ENCODE assay signal across 29 cellular contexts in genomic region chrX:110103344-110103743, GRCh38.
"Had no signal": no experiment of that assay in that cellular context is flagged by ENCODE, and none has a peak within 500 bp of the region (broad histone marks: within the 10 kb centered on the region; RNA-seq: fewer than 3 reads in every experiment).

No MANE protein-coding gene starts in this region.

- H3K4me1 Mint-ChIP-seq: memory B cell, nephron had no signal

- H3K9me3 ChIP-seq: esophagus squamous epithelium, heart right ventricle, lower lobe of right lung, ovary, psoas muscle, sigmoid colon, thoracic aorta, tibial nerve, upper lobe of left lung had no signal

- H3K4me1 ChIP-seq: esophagus squamous epithelium, lower lobe of right lung, psoas muscle, sigmoid colon, tibial nerve had no signal

- ATAC-seq: effector memory CD8-positive, alpha-beta T cell; heart right ventricle; left ventricle myocardium superior; lower lobe of right lung; naive thymus-derived CD4-positive, alpha-beta T cell; psoas muscle; right cardiac atrium; stimulated activated memory B cell treated with anti-CD40 and anti-IgM and Interleukin-4, amounts not matched to agents 10 μg/mL and 1 μg/mL and 100 μg/mL, for 72 hours had no signal

- H3K27me3 Mint-ChIP-seq: effector memory CD8-positive, alpha-beta T cell; memory B cell; naive thymus-derived CD4-positive, alpha-beta T cell; stimulated activated memory B cell treated with anti-CD40 and anti-IgM and Interleukin-4, amounts not matched to agents 10 μg/mL and 1 μg/mL and 100 μg/mL, for 72 hours; stimulated activated naive CD8-positive, alpha-beta T cell treated with anti-CD3 and anti-CD28 coated beads, Interleukin-15, Interleukin-2, amounts not matched to agents 100 ng/mL and 50 ng/mL, for 24 hours had no signal

- H3K4me3 ChIP-seq: coronary artery, esophagus squamous epithelium, heart right ventricle, lower lobe of right lung, ovary, psoas muscle, sigmoid colon, thoracic aorta, tibial nerve, upper lobe of left lung had no signal

- H3K4me3 Mint-ChIP-seq: effector memory CD8-positive, alpha-beta T cell; immature natural killer cell; memory B cell; naive thymus-derived CD4-positive, alpha-beta T cell; nephron; stimulated activated memory B cell treated with anti-CD40 and anti-IgM and Interleukin-4, amounts not matched to agents 10 μg/mL and 1 μg/mL and 100 μg/mL, for 72 hours; stimulated activated naive CD8-positive, alpha-beta T cell treated with anti-CD3 and anti-CD28 coated beads, Interleukin-15, Interleukin-2, amounts not matched to agents 100 ng/mL and 50 ng/mL, for 24 hours had no signal

- H3K27me3 ChIP-seq: esophagus squamous epithelium, ovary, sigmoid colon, upper lobe of left lung had no signal

- H3K9me3 Mint-ChIP-seq: effector memory CD8-positive, alpha-beta T cell; immature natural killer cell; memory B cell; naive thymus-derived CD4-positive, alpha-beta T cell; nephron; stimulated activated memory B cell treated with anti-CD40 and anti-IgM and Interleukin-4, amounts not matched to agents 10 μg/mL and 1 μg/mL and 100 μg/mL, for 72 hours; stimulated activated naive CD8-positive, alpha-beta T cell treated with anti-CD3 and anti-CD28 coated beads, Interleukin-15, Interleukin-2, amounts not matched to agents 100 ng/mL and 50 ng/mL, for 24 hours had no signal

- DNase-seq: effector memory CD8-positive, alpha-beta T cell; erythroblast; esophagus squamous epithelium; foreskin melanocyte; glutamatergic neuron; heart right ventricle; hippocampal formation; immature natural killer cell; islet precursor cell; kidney glomerular epithelial cell; left ventricle myocardium superior; lower lobe of right lung; midbrain; naive thymus-derived CD4-positive, alpha-beta T cell; occipital lobe; ovary; posterior cingulate gyrus; psoas muscle; right cardiac atrium; sigmoid colon; stimulated activated CD4-positive, alpha-beta T cell treated with anti-CD3 and anti-CD28 coated beads, Interleukin-4, amount 100 ng/mL, for 4 hours; upper lobe of left lung had no signal

- H3K27ac Mint-ChIP-seq: immature natural killer cell; memory B cell; naive thymus-derived CD4-positive, alpha-beta T cell; nephron; stimulated activated memory B cell treated with anti-CD40 and anti-IgM and Interleukin-4, amounts not matched to agents 10 μg/mL and 1 μg/mL and 100 μg/mL, for 72 hours; stimulated activated naive CD8-positive, alpha-beta T cell treated with anti-CD3 and anti-CD28 coated beads, Interleukin-15, Interleukin-2, amounts not matched to agents 100 ng/mL and 50 ng/mL, for 24 hours had no signal

- H3K27ac ChIP-seq: coronary artery, esophagus squamous epithelium, heart right ventricle, lower lobe of right lung, ovary, psoas muscle, sigmoid colon, thoracic aorta, tibial nerve, upper lobe of left lung had no signal

- H3K36me3 ChIP-seq: esophagus squamous epithelium, heart right ventricle, lower lobe of right lung, ovary, sigmoid colon, thoracic aorta, tibial nerve, upper lobe of left lung had no signal
